In genomic region chr20:59223750-59224149, GRCh38 we compare ENCODE assay signal across 13 cellular contexts.
"Had no signal": no experiment of that assay in that cellular context is flagged by ENCODE, and none has a peak within 500 bp of the region (broad histone marks: within the 10 kb centered on the region; RNA-seq: fewer than 3 reads in every experiment).

No MANE protein-coding gene starts in this region.

- H3K4me3 ChIP-seq: right lobe of liver had no signal

- H3K36me3 ChIP-seq: colonic mucosa, right lobe of liver, tibial nerve had no signal

- H3K9me3 Mint-ChIP-seq: stimulated activated effector memory CD8-positive, alpha-beta T cell treated with anti-CD3 and anti-CD28 coated beads, Interleukin-12 subunit alpha, Interleukin-12 subunit beta, amount 100 ng/mL, for 72 hours; stimulated activated naive CD8-positive, alpha-beta T cell treated with anti-CD3 and anti-CD28 coated beads, Interleukin-15, Interleukin-2, amounts not matched to agents 100 ng/mL and 50 ng/mL, for 24 hours had no signal

- DNase-seq: colonic mucosa; foreskin keratinocyte; left ventricle myocardium superior; mesendoderm; naive thymus-derived CD4-positive, alpha-beta T cell; psoas muscle; retina; right lobe of liver; stimulated activated CD4-positive, alpha-beta T cell treated with anti-CD3 and anti-CD28 coated beads, Interleukin-4, amount 100 ng/mL, for 1 hour; stimulated activated CD8-positive, alpha-beta memory T cell treated with anti-CD3 and anti-CD28 coated beads, Interleukin-4, amount 100 ng/mL, for 48 hours had no signal

- ATAC-seq: foreskin keratinocyte; left ventricle myocardium superior; naive thymus-derived CD4-positive, alpha-beta T cell; stimulated activated effector memory CD8-positive, alpha-beta T cell treated with anti-CD3 and anti-CD28 coated beads, Interleukin-12 subunit alpha, Interleukin-12 subunit beta, amount 100 ng/mL, for 72 hours had no signal

- H3K27ac Mint-ChIP-seq: stimulated activated naive CD8-positive, alpha-beta T cell treated with anti-CD3 and anti-CD28 coated beads, Interleukin-15, Interleukin-2, amounts not matched to agents 100 ng/mL and 50 ng/mL, for 24 hours had no signal

- H3K4me1 ChIP-seq: colonic mucosa, foreskin keratinocyte had no signal

- H3K27ac ChIP-seq: colonic mucosa, foreskin keratinocyte, psoas muscle, right lobe of liver had no signal

- H3K4me3 Mint-ChIP-seq: stimulated activated effector memory CD8-positive, alpha-beta T cell treated with anti-CD3 and anti-CD28 coated beads, Interleukin-12 subunit alpha, Interleukin-12 subunit beta, amount 100 ng/mL, for 72 hours had no signal

- H3K9me3 ChIP-seq: colonic mucosa, psoas muscle, right lobe of liver, tibial nerve had no signal
